In genomic region chr2:70083344-70084156, GRCh38 we compare ENCODE assay signal across 8 cellular contexts. TPM values are rescaled to one million over a fixed set of nuclear protein-coding genes. Genes with fewer than 3 reads are reported as not detected.
DNase-seq lines count a peak whose midpoint lies in the region; ATAC-seq, FAIRE-seq and TF ChIP-seq lines count a peak whose summit lies in the region.

No MANE protein-coding gene starts in this region.

- H3K27ac Mint-ChIP-seq in brain (peak overlapping the region; percentile 46 to 100 (median 94)), osteocyte (ENCODE audit: unreplicated experiment) (peak overlapping the region; percentile 64)

- DNase-seq in GM10266 (ENCODE audit: extremely low spot score) (peak; percentile 64), Peyer's patch (peak; percentile 42 to 86 (median 72)), osteocyte (ENCODE audit: extremely low spot score, unreplicated experiment) (no peak), HTR-8/SVneo (ENCODE audit: insufficient read length, low spot score) (no peak), globus pallidus (ENCODE audit: low spot score) (no peak), iPS-NIHi11 (ENCODE audit: low spot score) (no peak)

- FAIRE-seq in HTR-8/SVneo (lab: Jason Lieb, UNC): no peak

- peak; percentile 45 for ATAC-seq in HG02610 (IDR thresholded peaks at IDR 0.05; ENCODE audit: unreplicated experiment)

- H3K4me3 Mint-ChIP-seq in brain (peak overlapping the region; percentile 36 to 93 (median 78)), osteocyte (ENCODE audit: unreplicated experiment) (no peak overlapping the region)

- H3K4me1 Mint-ChIP-seq in brain (peaks cover 41% of the 10 kb centered on the region), osteocyte (ENCODE audit: unreplicated experiment) (peaks cover 21% of the 10 kb centered on the region)

- H3K36me3 Mint-ChIP-seq in brain: peaks cover 58% of the 10 kb centered on the region
- peaks cover 38% of the 10 kb centered on the region for H3K36me3 Mint-ChIP-seq in osteocyte (ENCODE audit: unreplicated experiment)

- H3K27me3 Mint-ChIP-seq in brain (peaks cover 10% of the 10 kb centered on the region), osteocyte (ENCODE audit: unreplicated experiment) (no peaks in the 10 kb centered on the region)

- no peak overlapping the region for H3K4me3 ChIP-seq in Peyer's patch

- TF ChIP-seq CTCF in GM10266 (IDR thresholded peaks at IDR 0.05; ENCODE audit: control insufficient read depth, insufficient read depth, low read depth, missing control alignments) (no peak), Peyer's patch (IDR thresholded peaks at IDR 0.05) (no peak), brain (conservative IDR thresholded peaks at IDR 0.05) (no peak), osteocyte (IDR thresholded peaks at IDR 0.05) (no peak)

- H3K4me1 ChIP-seq in Peyer's patch: peaks cover 4 to 38% (median 19%) of the 10 kb centered on the region in 4 donors

- peak in 1 of 2 donors; percentile 71 for TF ChIP-seq POLR2A in Peyer's patch (IDR thresholded peaks at IDR 0.05)

- H3K27me3 ChIP-seq in Peyer's patch: no peaks in the 10 kb centered on the region

- H3K9me3 Mint-ChIP-seq in brain (peaks cover 0 to 7% (median 2%) of the 10 kb centered on the region in 5 experiments), osteocyte (ENCODE audit: unreplicated experiment) (no peaks in the 10 kb centered on the region)

- H3K27ac ChIP-seq in Peyer's patch: peak overlapping the region; percentile 98 to 100 (median 99)

- no peaks in the 10 kb centered on the region for H3K9me3 ChIP-seq in Peyer's patch

- H3K36me3 ChIP-seq in Peyer's patch: peaks cover 0 to 29% (median 0%) of the 10 kb centered on the region in 3 donors

RNA-seq across cellular contexts. Expression of gene PCBP1, which starts 3.7 kb away (rescaled TPM):
- total RNA-seq in Peyer's patch (100 to 1,000 TPM; 129 to 152 (median 134) TPM), osteocyte (261 and 262 TPM in 2 replicates)
- 363 TPM for polyA plus RNA-seq in brain (ENCODE audit: insufficient read depth, low read depth, low replicate concordance)

Comparison
In these comparisons a context has a peak if more than half of its experiments do, and no peak if none do; other contexts are left out.
1. DNase-seq: peak in GM10266 (single experiment) and Peyer's patch (3 of 3); none in osteocyte (single experiment), HTR-8/SVneo (single experiment), globus pallidus (single experiment) and iPS-NIHi11 (single experiment).